ENCODE assay signal across 10 cellular contexts in the genomic region with DNA sequence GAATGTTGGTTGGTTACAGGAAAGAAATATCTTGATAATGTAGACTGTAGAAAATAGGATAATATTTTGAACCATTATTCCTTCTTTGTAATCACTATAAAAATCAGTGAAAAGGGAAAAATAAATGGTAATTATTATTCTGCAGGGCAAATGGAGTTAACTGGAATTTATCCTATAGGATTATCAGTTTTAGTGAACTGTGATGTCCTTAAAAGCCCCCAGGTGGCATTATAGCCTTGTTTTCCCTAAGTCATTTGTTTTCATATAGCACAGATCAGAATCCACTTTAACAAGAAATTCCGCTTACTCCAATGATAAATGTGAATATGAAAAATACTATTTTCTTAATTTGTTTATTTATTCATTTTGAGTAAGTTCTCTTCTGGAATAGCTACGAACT. TPM values are rescaled to one million over a fixed set of nuclear protein-coding genes. Genes with fewer than 3 reads are reported as not detected.
DNase-seq lines count a peak whose midpoint lies in the region; ATAC-seq, FAIRE-seq and TF ChIP-seq lines count a peak whose summit lies in the region.
"Had no signal": no experiment of that assay in that cellular context is flagged by ENCODE, and none has a peak within 500 bp of the region (broad histone marks: within the 10 kb centered on the region; RNA-seq: fewer than 3 reads in every experiment).

No MANE protein-coding gene starts in this region.

- no peak overlapping the region for H3K27ac Mint-ChIP-seq in stimulated activated naive B cell treated with anti-CD40 and anti-IgM and Interleukin-4, amounts not matched to agents 10 μg/mL and 1 μg/mL and 100 μg/mL, for 72 hours
- no peak overlapping the region for H3K27ac Mint-ChIP-seq in activated CD8-positive, alpha-beta memory T cell treated with anti-CD3 and anti-CD28 coated beads, Interleukin-2, amount 10 ng/mL, durations not matched to agents 7 days and 5 days
- H3K27ac Mint-ChIP-seq: T-helper 2 cell treated with Interferon-gamma antibody and Interleukin-4, amounts not matched to agents 5 μg/mL and 100 μg/mL, for 36 hours had no signal

- DNase-seq in GM10266 (ENCODE audit: extremely low spot score) (no peak), NCI-H2227 treated with DMSO at 0.1 percent for 48 hours (lab: John Stamatoyannopoulos, UW) (peak; percentile 0), choroid plexus epithelial cell (ENCODE audit: low read depth) (peak; percentile 30), NCI-H226 (no peak)
- DNase-seq in stimulated activated naive B cell treated with anti-CD40 and anti-IgM and Interleukin-4, amounts not matched to agents 10 μg/mL and 1 μg/mL and 100 μg/mL, for 72 hours, result no peak
- no peak for DNase-seq in activated CD8-positive, alpha-beta memory T cell treated with anti-CD3 and anti-CD28 coated beads, Interleukin-2, amount 10 ng/mL, durations not matched to agents 7 days and 5 days
- DNase-seq: lower lobe of right lung had no signal

- H3K4me3 ChIP-seq in choroid plexus epithelial cell (ENCODE audit: low read depth, low read length), result no peak overlapping the region
- H3K4me3 ChIP-seq: lower lobe of right lung had no signal

- TF ChIP-seq CTCF in GM10266 (IDR thresholded peaks at IDR 0.05; ENCODE audit: control insufficient read depth, insufficient read depth, low read depth, missing control alignments), result peak; percentile 17
- TF ChIP-seq CTCF in choroid plexus epithelial cell (conservative IDR thresholded peaks at IDR 0.05; ENCODE audit: low read depth, low read length), result no peak

- no peak for ATAC-seq in stimulated activated naive B cell treated with anti-CD40 and anti-IgM and Interleukin-4, amounts not matched to agents 10 μg/mL and 1 μg/mL and 100 μg/mL, for 72 hours (replicated peaks)
- ATAC-seq in activated CD8-positive, alpha-beta memory T cell treated with anti-CD3 and anti-CD28 coated beads, Interleukin-2, amount 10 ng/mL, durations not matched to agents 7 days and 5 days, result no peak
- no peak for ATAC-seq in HG02571 (IDR thresholded peaks at IDR 0.05; ENCODE audit: unreplicated experiment)
- ATAC-seq: lower lobe of right lung had no signal

- H3K4me1 Mint-ChIP-seq in stimulated activated naive B cell treated with anti-CD40 and anti-IgM and Interleukin-4, amounts not matched to agents 10 μg/mL and 1 μg/mL and 100 μg/mL, for 72 hours, result no peaks in the 10 kb centered on the region
- no peaks in the 10 kb centered on the region for H3K4me1 Mint-ChIP-seq in activated CD8-positive, alpha-beta memory T cell treated with anti-CD3 and anti-CD28 coated beads, Interleukin-2, amount 10 ng/mL, durations not matched to agents 7 days and 5 days

- peaks cover 6 to 10% of the 10 kb centered on the region in 2 donors for H3K27me3 Mint-ChIP-seq in stimulated activated naive B cell treated with anti-CD40 and anti-IgM and Interleukin-4, amounts not matched to agents 10 μg/mL and 1 μg/mL and 100 μg/mL, for 72 hours
- H3K27me3 Mint-ChIP-seq in activated CD8-positive, alpha-beta memory T cell treated with anti-CD3 and anti-CD28 coated beads, Interleukin-2, amount 10 ng/mL, durations not matched to agents 7 days and 5 days, result peaks cover 19% of the 10 kb centered on the region

- no peak overlapping the region for H3K4me3 Mint-ChIP-seq in stimulated activated naive B cell treated with anti-CD40 and anti-IgM and Interleukin-4, amounts not matched to agents 10 μg/mL and 1 μg/mL and 100 μg/mL, for 72 hours
- H3K4me3 Mint-ChIP-seq in activated CD8-positive, alpha-beta memory T cell treated with anti-CD3 and anti-CD28 coated beads, Interleukin-2, amount 10 ng/mL, durations not matched to agents 7 days and 5 days, result no peak overlapping the region
- H3K4me3 Mint-ChIP-seq: T-helper 2 cell treated with Interferon-gamma antibody and Interleukin-4, amounts not matched to agents 5 μg/mL and 100 μg/mL, for 36 hours had no signal

- H3K36me3 Mint-ChIP-seq in stimulated activated naive B cell treated with anti-CD40 and anti-IgM and Interleukin-4, amounts not matched to agents 10 μg/mL and 1 μg/mL and 100 μg/mL, for 72 hours, result no peaks in the 10 kb centered on the region
- H3K36me3 Mint-ChIP-seq in activated CD8-positive, alpha-beta memory T cell treated with anti-CD3 and anti-CD28 coated beads, Interleukin-2, amount 10 ng/mL, durations not matched to agents 7 days and 5 days, result no peaks in the 10 kb centered on the region

- FAIRE-seq in A204.1 (lab: Jason Lieb, UNC), result peak; percentile 94

- CTCF ChIA-PET in activated CD8-positive, alpha-beta memory T cell treated with anti-CD3 and anti-CD28 coated beads, Interleukin-2, amount 10 ng/mL, durations not matched to agents 7 days and 5 days (lab: Charles Lee), result interaction anchor here (1.3 kb wide), 1 partner anchor 26 kb away, joined by 4 read pairs; a partner anchor contains a TSS

- no peaks in the 10 kb centered on the region for H3K9me3 Mint-ChIP-seq in stimulated activated naive B cell treated with anti-CD40 and anti-IgM and Interleukin-4, amounts not matched to agents 10 μg/mL and 1 μg/mL and 100 μg/mL, for 72 hours
- H3K9me3 Mint-ChIP-seq in activated CD8-positive, alpha-beta memory T cell treated with anti-CD3 and anti-CD28 coated beads, Interleukin-2, amount 10 ng/mL, durations not matched to agents 7 days and 5 days (ENCODE audit: low read depth), result no peaks in the 10 kb centered on the region
- H3K9me3 Mint-ChIP-seq: T-helper 2 cell treated with Interferon-gamma antibody and Interleukin-4, amounts not matched to agents 5 μg/mL and 100 μg/mL, for 36 hours had no signal

RNA-seq across cellular contexts. Expression of a gene that starts 26.2 kb away (rescaled TPM):
- 10 to 100 TPM; 33.2 to 35.7 TPM for total RNA-seq in activated CD8-positive, alpha-beta memory T cell treated with anti-CD3 and anti-CD28 coated beads, Interleukin-2, amount 10 ng/mL, durations not matched to agents 7 days and 5 days

Comparison
In these comparisons a context has a peak if more than half of its experiments do, and no peak if none do; other contexts are left out.
1. DNase-seq: peak in NCI-H2227 treated with DMSO at 0.1 percent for 48 hours (single experiment) and choroid plexus epithelial cell (single experiment); none in GM10266 (single experiment), stimulated activated naive B cell treated with anti-CD40 and anti-IgM and Interleukin-4, amounts not matched to agents 10 μg/mL and 1 μg/mL and 100 μg/mL, for 72 hours (single experiment), activated CD8-positive, alpha-beta memory T cell treated with anti-CD3 and anti-CD28 coated beads, Interleukin-2, amount 10 ng/mL, durations not matched to agents 7 days and 5 days (single experiment) and NCI-H226 (single experiment).